In the genomic region with DNA sequence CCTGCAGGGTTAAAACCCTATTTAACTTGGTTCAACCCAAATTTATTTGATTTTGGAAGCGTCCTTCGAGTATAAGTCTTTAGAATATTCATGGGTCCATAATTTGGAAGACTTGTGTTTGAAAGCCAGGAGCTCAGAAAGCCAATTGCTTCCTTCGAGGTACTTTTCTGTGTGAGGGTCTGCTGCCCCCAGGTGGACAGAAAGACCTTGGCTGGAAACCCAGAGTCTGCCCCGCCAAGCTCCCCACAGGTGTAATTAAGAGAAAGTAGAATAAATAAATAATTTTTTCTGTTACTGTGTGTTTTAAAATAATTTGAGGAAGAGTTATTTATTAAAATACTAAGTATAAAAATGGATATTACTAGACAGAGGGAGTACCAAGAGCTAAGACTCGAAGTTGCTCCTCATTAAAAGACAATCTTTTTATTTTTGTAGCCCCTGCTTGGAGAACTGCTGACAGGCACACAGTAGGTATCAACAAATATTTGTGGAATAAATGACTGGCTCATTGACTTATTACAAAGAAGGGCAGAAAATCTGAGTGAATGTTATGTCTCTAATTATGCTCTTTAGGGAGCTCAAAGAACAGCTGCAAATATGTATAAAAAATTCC, we compare ENCODE assay signal across 8 cellular contexts.
DNase-seq lines count a peak whose midpoint lies in the region; ATAC-seq and TF ChIP-seq lines count a peak whose summit lies in the region.

No MANE protein-coding gene starts in this region.

- DNase-seq in ELF-1 (ENCODE audit: low read depth, low spot score) (peak; percentile 63), NCI-H345 treated with DMSO at 0.1 percent for 48 hours (lab: John Stamatoyannopoulos, UW; ENCODE audit: unreplicated experiment) (peak; percentile 22), colonic mucosa (no peak), smooth muscle cell (lab: John Stamatoyannopoulos, UW; ENCODE audit: unreplicated experiment) (no peak)
- no peak for DNase-seq in activated CD8-positive, alpha-beta memory T cell treated with anti-CD3 and anti-CD28 coated beads for 24 hours

- H3F3A ChIP-seq in smooth muscle cell (ENCODE audit: low read depth), result no peaks in the 10 kb centered on the region

- H3K4me1 ChIP-seq in colonic mucosa (no peaks in the 10 kb centered on the region), smooth muscle cell (ENCODE audit: low read depth) (no peaks in the 10 kb centered on the region)

- WGBS in smooth muscle cell (ENCODE audit: low lambda C conversion rate), result 31% methylated on average over 5 of the region's 5 CpGs

- H3K4me3 ChIP-seq in colonic mucosa (no peak overlapping the region), smooth muscle cell (no peak overlapping the region)

- no peak overlapping the region for H3K4me2 ChIP-seq in smooth muscle cell

- H4K20me1 ChIP-seq in smooth muscle cell (ENCODE audit: low read depth), result no peaks in the 10 kb centered on the region

- H3K27me3 ChIP-seq in colonic mucosa (no peaks in the 10 kb centered on the region), smooth muscle cell (ENCODE audit: low read depth) (peaks cover 10% of the 10 kb centered on the region)

- H3K9ac ChIP-seq in colonic mucosa (ENCODE audit: low read depth in 2 of 2, low read length in 2 of 2) (no peak overlapping the region), smooth muscle cell (ENCODE audit: low read depth) (no peak overlapping the region)

- no peak overlapping the region for H3K27ac ChIP-seq in 22Rv1
- no peak overlapping the region for H3K27ac ChIP-seq in colonic mucosa
- no peak overlapping the region for H3K27ac ChIP-seq in smooth muscle cell (ENCODE audit: low read depth)

- TF ChIP-seq CTCF in 22Rv1 (IDR thresholded peaks at IDR 0.05), result peak; percentile 89
- peak; percentile 14 for TF ChIP-seq CTCF in colonic mucosa (IDR thresholded peaks at IDR 0.05)
- TF ChIP-seq CTCF in smooth muscle cell (IDR thresholded peaks at IDR 0.05; ENCODE audit: borderline replicate concordance, insufficient read depth, poor library complexity, severe bottlenecking), result peak; percentile 69

- H2AFZ ChIP-seq in smooth muscle cell (ENCODE audit: low read depth), result no peak overlapping the region

- no peaks in the 10 kb centered on the region for H3K36me3 ChIP-seq in colonic mucosa
- H3K36me3 ChIP-seq in smooth muscle cell (ENCODE audit: low read depth), result no peaks in the 10 kb centered on the region

- intact Hi-C loops in colonic mucosa (cut with DNase I), result no loop called here

- ATAC-seq in GM21447 (IDR thresholded peaks at IDR 0.05; ENCODE audit: unreplicated experiment) (no peak), GM21576 (IDR thresholded peaks at IDR 0.05; ENCODE audit: unreplicated experiment) (no peak)

- H3K79me2 ChIP-seq in smooth muscle cell (ENCODE audit: low read depth), result no peaks in the 10 kb centered on the region

- H3K9me3 ChIP-seq in colonic mucosa, result no peaks in the 10 kb centered on the region
- H3K9me3 ChIP-seq in smooth muscle cell (replicated peaks; ENCODE audit: low read depth), result no peaks in the 10 kb centered on the region

Comparison
In these comparisons a context has a peak if more than half of its experiments do, and no peak if none do; other contexts are left out.
1. CTCF ChIP-seq: peak in every context shown above with its lines; median percentile 89 in 22Rv1; 69 in smooth muscle cell; 14 in colonic mucosa.
2. DNase-seq: peak in ELF-1 (single experiment) and NCI-H345 treated with DMSO at 0.1 percent for 48 hours (single experiment); none in colonic mucosa (single experiment), smooth muscle cell (single experiment) and activated CD8-positive, alpha-beta memory T cell treated with anti-CD3 and anti-CD28 coated beads for 24 hours (single experiment).